In the genomic region with DNA sequence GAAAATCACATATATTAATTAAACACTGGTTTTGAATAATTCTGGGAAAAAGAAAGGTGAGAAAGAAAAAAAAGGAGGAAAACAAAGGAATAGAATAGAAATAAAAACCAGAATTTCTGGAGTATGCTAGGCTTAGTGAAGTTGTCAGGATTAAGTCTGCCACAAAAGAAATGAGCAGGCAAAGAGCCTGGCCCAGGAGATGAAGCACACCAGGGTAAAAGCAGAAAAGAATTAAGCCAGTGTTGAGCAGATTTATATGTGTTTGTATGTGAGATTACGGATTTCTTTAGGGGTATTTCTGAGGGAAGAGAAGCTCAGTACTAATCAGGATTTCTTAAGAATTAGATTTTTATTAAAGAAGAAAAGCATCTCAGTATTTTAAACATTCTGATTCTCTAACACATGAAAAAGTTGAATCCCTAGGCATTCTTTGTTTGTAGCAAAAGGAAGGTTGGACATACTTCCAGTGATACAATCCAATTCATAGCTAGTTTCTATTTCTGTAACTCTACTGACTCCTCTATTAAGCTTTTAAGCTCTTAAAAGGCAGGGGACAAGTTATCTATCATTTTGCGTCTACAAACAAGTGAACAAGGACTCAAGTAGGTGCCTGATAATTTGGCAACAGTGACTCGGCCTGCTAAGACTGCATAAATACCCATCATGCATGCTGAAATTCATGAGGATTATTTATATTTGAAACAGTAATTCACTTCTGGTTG, we compare ENCODE assay signal across 10 cellular contexts.
DNase-seq lines count a peak whose midpoint lies in the region; ATAC-seq and TF ChIP-seq lines count a peak whose summit lies in the region.
"Had no signal": no experiment of that assay in that cellular context is flagged by ENCODE, and none has a peak within 500 bp of the region (broad histone marks: within the 10 kb centered on the region; RNA-seq: fewer than 3 reads in every experiment).

No MANE protein-coding gene starts in this region.

- H4K5ac ChIP-seq in IMR-90 (ENCODE audit: low read depth, low read length): peak overlapping the region; percentile 77; the same call in 1 of the 2 replicates

- in situ Hi-C loops in IMR-90 (cut with MboI; ENCODE audit: low sequenced_read_pairs): no loop called here

- H3K4ac ChIP-seq in IMR-90 (ENCODE audit: low read depth, low read length): peak overlapping the region; percentile 81; the same call in 1 of the 2 replicates
- no peak overlapping the region for H3K4ac ChIP-seq in mesenchymal stem cell (ENCODE audit: low read depth in 1 of 2, low read length in 2 of 2)

- H2AK9ac ChIP-seq in IMR-90 (replicated peaks; ENCODE audit: low read depth, low read length, poor library complexity): no peak overlapping the region

- no peaks in the 10 kb centered on the region for H3K36me3 ChIP-seq in IMR-90 (ENCODE audit: control insufficient read depth, insufficient read depth, low read length)
- H3K36me3 ChIP-seq in mesenchymal stem cell (ENCODE audit: control insufficient read depth in 1 of 2, insufficient read depth in 2 of 2, low read depth in 1 of 2, low read length in 2 of 2): no peaks in the 10 kb centered on the region
- no peaks in the 10 kb centered on the region for H3K36me3 ChIP-seq in testis (ENCODE audit: low read depth, missing control alignments)

- dilution Hi-C loops in IMR-90 (cut with HindIII; ENCODE audit: low sequenced_read_pairs, unreplicated experiment): no loop called here

- CTCF ChIA-PET in IMR-90 (lab: Yijun Ruan, JAX): interaction anchor here (0.6 to 1.5 kb wide), 4 partner anchors 14 to 112 kb away, joined by 3 to 5 read pairs (median 4); no protein-coding TSS in a partner anchor

- peak overlapping the region; percentile 75; the same call in 1 of the 2 replicates for H3K23ac ChIP-seq in IMR-90 (ENCODE audit: low read depth, low read length)
- no peak overlapping the region for H3K23ac ChIP-seq in mesenchymal stem cell (ENCODE audit: low read length in 2 of 2)

- H2BK15ac ChIP-seq in IMR-90 (ENCODE audit: low read depth, low read length) (peak overlapping the region; percentile 64; the same call in 1 of the 3 replicates), mesenchymal stem cell (ENCODE audit: low read depth, poor library complexity, severe bottlenecking) (no peak overlapping the region)

- no peak overlapping the region; the same call in 1 of the 2 replicates for H3K56ac ChIP-seq in IMR-90 (ENCODE audit: extremely low read depth, insufficient read depth, low read length)

- H3K18ac ChIP-seq in IMR-90 (ENCODE audit: low read depth, low read length): peak overlapping the region; percentile 90; the same call in 1 of the 2 replicates
- H3K18ac ChIP-seq in mesenchymal stem cell (ENCODE audit: low read depth in 1 of 2, low read length in 2 of 2): no peak overlapping the region

- peak overlapping the region in 1 of 2 experiments; percentile 58; a peak in 1 of 4 replicates for H4K8ac ChIP-seq in IMR-90 (ENCODE audit: low read depth in 2 of 2, low read length in 2 of 2)
- H4K8ac ChIP-seq in mesenchymal stem cell (ENCODE audit: low read length): no peak overlapping the region

- BruUV-seq in IMR-90 (replicated peaks; lab: Mats Ljungman, UMichigan): no TSS peak

- intact Hi-C loops in IMR-90 (cut with micrococcal nuclease) (loop anchor here (5.0 kb wide), 3 partner anchors 62 to 108 kb away; no protein-coding TSS in a partner anchor), testis (cut with DNase I; ENCODE audit: low total_unique reads) (no loop called here)

- TF ChIP-seq CTCF in IMR-90 (conservative IDR thresholded peaks at IDR 0.05; ENCODE audit: low read depth, low read length) (no peak), testis (IDR thresholded peaks at IDR 0.05) (no peak), omental fat pad (IDR thresholded peaks at IDR 0.05) (no peak)

- H3K14ac ChIP-seq in IMR-90 (replicated peaks; ENCODE audit: low read depth, low read length) (peak overlapping the region; percentile 88; the same call in 1 of the 2 replicates), mesenchymal stem cell (ENCODE audit: low read length in 2 of 2) (no peak overlapping the region)

- POLR2A ChIA-PET in IMR-90 (lab: Charles Lee; ENCODE audit: unreplicated experiment): no interaction called here

- no peak overlapping the region for H2AFZ ChIP-seq in IMR-90 (replicated peaks; ENCODE audit: low read length, poor library complexity)
- H2AFZ ChIP-seq in mesenchymal stem cell (ENCODE audit: low read depth, low read length): no peak overlapping the region

- H3K27ac ChIP-seq in IMR-90 (ENCODE audit: insufficient read depth, low read length) (peak overlapping the region; percentile 37; the same call in 1 of the 2 replicates), caudate nucleus (ENCODE audit: low read depth, low read length) (peak overlapping the region; percentile 12), mesenchymal stem cell (ENCODE audit: low read length, poor library complexity, severe bottlenecking) (no peak overlapping the region), testis (peak overlapping the region; percentile 16 to 63)
- H3K27ac ChIP-seq: C4-2B had no signal

- no peak for DNase-seq in IMR-90
- DNase-seq in caudate nucleus (lab: John Stamatoyannopoulos, UW): no peak
- peak; percentile 45 for DNase-seq in mesenchymal stem cell
- no peak for DNase-seq in testis
- DNase-seq in cortex of kidney (lab: John Stamatoyannopoulos, UW): no peak
- DNase-seq in GOT3 (lab: John Stamatoyannopoulos, UW): no peak
- DNase-seq in NCI-H2107 treated with DMSO at 0.1 percent for 48 hours (lab: John Stamatoyannopoulos, UW; ENCODE audit: unreplicated experiment): no peak
- no peak for DNase-seq in omental fat pad (ENCODE audit: low spot score)
- DNase-seq: central memory CD4-positive, alpha-beta T cell had no signal

- no CpG with 5 or more reads among the region's 3 CpGs for WGBS in IMR-90 (ENCODE audit: extremely low coverage in 2 of 2, insufficient read length in 1 of 2), 2 experiments
- 86% methylated on average over 2 of the region's 3 CpGs for WGBS in mesenchymal stem cell
- 48 to 55% methylated on average over 3 of the region's 3 CpGs for WGBS in testis, 2 donors

- TF ChIP-seq POLR2A in IMR-90 (IDR thresholded peaks at IDR 0.05; ENCODE audit: low read depth, low read length) (no peak), testis (IDR thresholded peaks at IDR 0.05) (no peak)

- H4K91ac ChIP-seq in IMR-90 (ENCODE audit: insufficient read depth, low read depth, low read length) (no peak overlapping the region; the same call in 1 of the 2 replicates), mesenchymal stem cell (ENCODE audit: low read length) (no peak overlapping the region)

- H4K20me1 ChIP-seq in IMR-90 (ENCODE audit: insufficient read depth, low read length): 0 out of 2 replicates have a peak, but pooled peaks cover 4% of the 10 kb centered on the region

- no peak overlapping the region for H2BK12ac ChIP-seq in mesenchymal stem cell (ENCODE audit: low read length in 2 of 2)

- H2BK120ac ChIP-seq in IMR-90 (ENCODE audit: low read depth, low read length): peak overlapping the region; percentile 78; the same call in 1 of the 2 replicates
- H2BK120ac ChIP-seq in mesenchymal stem cell (ENCODE audit: low read depth, low read length): no peak overlapping the region

- H3K4me1 ChIP-seq in IMR-90 (ENCODE audit: control insufficient read depth, insufficient read depth, low read length): peaks cover 14% of the 10 kb centered on the region; the same call in 1 of the 2 replicates
- peaks cover 7% of the 10 kb centered on the region for H3K4me1 ChIP-seq in mesenchymal stem cell (ENCODE audit: control insufficient read depth, insufficient read depth, low read depth, low read length)
- peaks cover 31% of the 10 kb centered on the region for H3K4me1 ChIP-seq in testis

- H2AK5ac ChIP-seq in IMR-90 (ENCODE audit: low read depth, low read length) (0 out of 2 replicates have a peak overlapping the region, but pooled peaks have one; percentile 89), mesenchymal stem cell (ENCODE audit: low read length, severe bottlenecking) (no peak overlapping the region)

- H3K9ac ChIP-seq in IMR-90 (ENCODE audit: low read depth, low read length): no peak overlapping the region
- peak overlapping the region; percentile 25 for H3K9ac ChIP-seq in mesenchymal stem cell (ENCODE audit: low read length)

- peak overlapping the region; percentile 61; the same call in 1 of the 2 replicates for H3K4me2 ChIP-seq in IMR-90 (ENCODE audit: low read depth, low read length)
- H3K4me2 ChIP-seq in mesenchymal stem cell (ENCODE audit: low read length, poor library complexity, severe bottlenecking): no peak overlapping the region

- peaks cover 10% of the 10 kb centered on the region for H3K9me1 ChIP-seq in IMR-90 (ENCODE audit: insufficient read depth, low read length)

- H3K27me3 ChIP-seq in IMR-90 (ENCODE audit: control insufficient read depth, insufficient read depth, low read length): no peaks in the 10 kb centered on the region
- no peaks in the 10 kb centered on the region for H3K27me3 ChIP-seq in mesenchymal stem cell (ENCODE audit: control insufficient read depth in 1 of 2, insufficient read depth in 1 of 2, low read length in 2 of 2)
- no peaks in the 10 kb centered on the region for H3K27me3 ChIP-seq in testis

- H3K4me3 ChIP-seq in IMR-90 (ENCODE audit: insufficient read depth, low read depth, low read length) (no peak overlapping the region), mesenchymal stem cell (ENCODE audit: insufficient read depth in 1 of 2, low read depth in 1 of 2, low read length in 2 of 2) (no peak overlapping the region), testis (no peak overlapping the region)

- peak overlapping the region; percentile 83; the same call in 1 of the 2 replicates for H2BK20ac ChIP-seq in IMR-90 (ENCODE audit: low read depth, low read length)

- TF ChIP-seq RAD21 in IMR-90 (IDR thresholded peaks at IDR 0.05; ENCODE audit: low read length): no peak

- ATAC-seq in IMR-90 (ENCODE audit: low read depth) (no peak), omental fat pad (ENCODE audit: low FRiP score) (no peak)

- H3K79me1 ChIP-seq in IMR-90 (ENCODE audit: low read depth in 1 of 2, low read length in 2 of 2) (peaks cover 3 to 43% of the 10 kb centered on the region in 2 experiments; a peak in 2 of 4 replicates), mesenchymal stem cell (replicated peaks; ENCODE audit: low read length, poor library complexity, severe bottlenecking) (peaks cover 13% of the 10 kb centered on the region)

- H3K9me3 ChIP-seq in IMR-90 (ENCODE audit: control insufficient read depth, insufficient read depth, low read length): no peaks in the 10 kb centered on the region
- no peaks in the 10 kb centered on the region for H3K9me3 ChIP-seq in mesenchymal stem cell (ENCODE audit: control insufficient read depth, low read length)
- H3K9me3 ChIP-seq in testis: no peaks in the 10 kb centered on the region

- H2BK5ac ChIP-seq in IMR-90 (ENCODE audit: low read depth, low read length, poor library complexity, severe bottlenecking) (peak overlapping the region; percentile 89), mesenchymal stem cell (ENCODE audit: low read depth, low read length, poor library complexity, severe bottlenecking) (no peak overlapping the region)

TF ChIP-seq in IMR-90, 13 proteins besides CTCF, POLR2A, EP300 and RAD21:
- TF ChIP-seq BHLHE40 (IDR thresholded peaks at IDR 0.05; ENCODE audit: low read depth, low read length): no peak
- TF ChIP-seq MAFK (IDR thresholded peaks at IDR 0.05; ENCODE audit: low read depth, low read length): no peak
- TF ChIP-seq SMC3 (IDR thresholded peaks at IDR 0.05; ENCODE audit: low read depth, low read length): no peak
